In the genomic region with DNA sequence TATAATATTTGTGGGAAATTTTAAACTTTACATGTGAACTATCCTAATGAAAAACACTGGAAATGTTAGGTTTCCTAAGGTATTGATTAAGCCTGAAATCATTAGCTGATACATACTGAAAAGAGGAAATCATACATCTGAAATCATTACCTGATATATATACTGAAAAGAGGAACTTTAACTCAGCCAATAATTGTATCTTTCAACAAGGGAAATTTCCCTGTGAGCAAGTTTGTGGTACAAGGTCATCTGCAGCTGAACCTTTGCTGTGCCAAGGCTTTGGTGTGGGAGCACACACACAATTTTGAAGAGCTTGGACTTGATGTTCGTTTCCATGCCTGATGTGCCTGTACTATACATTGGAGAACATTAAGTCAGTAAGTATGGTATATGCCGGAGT, we compare ENCODE assay signal across 10 cellular contexts.
DNase-seq lines count a peak whose midpoint lies in the region; ATAC-seq and TF ChIP-seq lines count a peak whose summit lies in the region.
"Had no signal": no experiment of that assay in that cellular context is flagged by ENCODE, and none has a peak within 500 bp of the region (broad histone marks: within the 10 kb centered on the region; RNA-seq: fewer than 3 reads in every experiment).

No MANE protein-coding gene starts in this region.

- no peaks in the 10 kb centered on the region for H3K9me3 ChIP-seq in KOPT-K1 (ENCODE audit: insufficient read depth, low read length, poor library complexity, severe bottlenecking)
- H3K9me3 ChIP-seq in mucosa of stomach (ENCODE audit: control insufficient read depth, low read length) = no peaks in the 10 kb centered on the region
- no peaks in the 10 kb centered on the region for H3K9me3 ChIP-seq in mucosa of descending colon
- no peaks in the 10 kb centered on the region for H3K9me3 ChIP-seq in WERI-Rb-1 (ENCODE audit: severe bottlenecking)
- H3K9me3 ChIP-seq: suprapubic skin had no signal

- no peaks in the 10 kb centered on the region for H3K36me3 ChIP-seq in KOPT-K1 (ENCODE audit: insufficient read depth, low read length)
- H3K36me3 ChIP-seq in mucosa of stomach (ENCODE audit: control insufficient read depth, insufficient read depth, low read length) = no peaks in the 10 kb centered on the region
- H3K36me3 ChIP-seq in mucosa of descending colon (ENCODE audit: low read depth) = no peaks in the 10 kb centered on the region
- H3K36me3 ChIP-seq in WERI-Rb-1 = no peaks in the 10 kb centered on the region
- H3K36me3 ChIP-seq: suprapubic skin had no signal

- H3K27ac ChIP-seq in KOPT-K1 (ENCODE audit: low read depth, low read length, poor library complexity, severe bottlenecking) = peak overlapping the region; percentile 41
- no peak overlapping the region for H3K27ac ChIP-seq in WERI-Rb-1
- H3K27ac ChIP-seq: suprapubic skin had no signal

- H3K4me1 ChIP-seq in mucosa of stomach (ENCODE audit: control insufficient read depth, insufficient read depth, low read length) (no peaks in the 10 kb centered on the region), mucosa of descending colon (ENCODE audit: low read depth) (no peaks in the 10 kb centered on the region)
- H3K4me1 ChIP-seq: suprapubic skin had no signal

- H3K27me3 ChIP-seq in mucosa of stomach (ENCODE audit: control insufficient read depth, insufficient read depth, low read length) (no peaks in the 10 kb centered on the region), WERI-Rb-1 (ENCODE audit: insufficient read depth, low read depth, severe bottlenecking) (peaks cover 6% of the 10 kb centered on the region)
- H3K27me3 ChIP-seq: suprapubic skin had no signal

- TF ChIP-seq CTCF in mucosa of descending colon (IDR thresholded peaks at IDR 0.05) (no peak), WERI-Rb-1 (IDR thresholded peaks at IDR 0.05; ENCODE audit: low read depth, low read length) (no peak)

- peak overlapping the region; percentile 23 for H3K9ac ChIP-seq in mucosa of stomach (ENCODE audit: low read length)

- ATAC-seq in GM18508 (IDR thresholded peaks at IDR 0.05; ENCODE audit: insufficient read depth, unreplicated experiment) (peak; percentile 58), GM21723 (IDR thresholded peaks at IDR 0.05; ENCODE audit: unreplicated experiment) (peak; percentile 87), mucosa of descending colon (no peak)

- DNase-seq in H4 (ENCODE audit: low spot score) (no peak), mucosa of descending colon (no peak), WERI-Rb-1 (no peak)
- DNase-seq: NCI-H2081, SHP77 had no signal

- H3K4me3 ChIP-seq in mucosa of stomach (ENCODE audit: low read length) = no peak overlapping the region
- H3K4me3 ChIP-seq in mucosa of descending colon = no peak overlapping the region
- no peak overlapping the region for H3K4me3 ChIP-seq in WERI-Rb-1 (ENCODE audit: low read depth, low read length)

- intact Hi-C loops in mucosa of descending colon (cut with DNase I, micrococcal nuclease) = no loop called here
